19 cellular contexts compared by ENCODE assay signal in the genomic region with DNA sequence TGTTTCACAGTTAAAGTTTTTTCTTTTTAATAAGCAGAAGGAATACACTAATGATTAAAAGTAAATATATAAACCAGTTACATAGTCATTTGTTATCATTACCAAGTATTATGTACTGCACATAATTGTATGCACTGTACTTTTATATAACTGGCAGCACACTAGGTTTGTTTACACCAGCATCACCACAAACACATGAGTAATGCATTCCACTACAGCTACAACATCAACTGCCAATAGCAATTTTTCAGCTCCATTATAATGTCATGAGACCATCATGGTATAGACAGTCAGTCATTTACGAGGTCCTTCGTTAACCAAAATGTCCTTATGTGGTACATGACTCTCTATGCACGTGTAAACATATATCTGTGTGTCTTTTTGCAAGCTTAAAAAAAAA. TPM values are rescaled to one million over a fixed set of nuclear protein-coding genes. Genes with fewer than 3 reads are reported as not detected.
DNase-seq lines count a peak whose midpoint lies in the region; ATAC-seq and TF ChIP-seq lines count a peak whose summit lies in the region.
"Had no signal": no experiment of that assay in that cellular context is flagged by ENCODE, and none has a peak within 500 bp of the region (broad histone marks: within the 10 kb centered on the region; RNA-seq: fewer than 3 reads in every experiment).

No MANE protein-coding gene starts in this region.

- H3K36me3 ChIP-seq in mammary epithelial cell (ENCODE audit: insufficient read depth, low read length) (peaks cover 44% of the 10 kb centered on the region), smooth muscle cell (ENCODE audit: low read depth) (peaks cover 10% of the 10 kb centered on the region)

- CTCF ChIA-PET in mammary epithelial cell (lab: Charles Lee; ENCODE audit: low non-redundant PET) = no interaction called here
- CTCF ChIA-PET in MCF 10A (lab: Yijun Ruan, JAX) = interaction anchor here (0.5 to 0.7 kb wide), 4 partner anchors 27 to 1085 kb away, joined by 3 to 5 read pairs (median 4); no protein-coding TSS in a partner anchor

- no peak overlapping the region for H3K4me3 ChIP-seq in mammary epithelial cell (replicated peaks in 1 of 3; ENCODE audit: insufficient read depth in 1 of 3, low read depth in 2 of 3, low read length in 3 of 3)
- no peak overlapping the region for H3K4me3 ChIP-seq in smooth muscle cell
- H3K4me3 ChIP-seq: BLaER1, K562, vagina had no signal

- peaks cover 6% of the 10 kb centered on the region for H3F3A ChIP-seq in smooth muscle cell (ENCODE audit: low read depth)

- H4K20me1 ChIP-seq in mammary epithelial cell (ENCODE audit: insufficient read depth, low read length) (no peaks in the 10 kb centered on the region), smooth muscle cell (ENCODE audit: low read depth) (no peaks in the 10 kb centered on the region)
- H4K20me1 ChIP-seq: BLaER1 had no signal

- H3K4me2 ChIP-seq in mammary epithelial cell (ENCODE audit: insufficient read depth, low read depth, low read length) = no peak overlapping the region
- no peak overlapping the region for H3K4me2 ChIP-seq in smooth muscle cell
- H3K4me2 ChIP-seq: BLaER1 had no signal

- no peaks in the 10 kb centered on the region for H3K9me3 ChIP-seq in mammary epithelial cell (replicated peaks; ENCODE audit: insufficient read depth, low read length)
- H3K9me3 ChIP-seq in smooth muscle cell (replicated peaks; ENCODE audit: low read depth) = no peaks in the 10 kb centered on the region
- H3K9me3 ChIP-seq: BLaER1, vagina had no signal

- intact Hi-C loops in mammary epithelial cell (cut with micrococcal nuclease) = no loop called here
- intact Hi-C loops in MCF 10A (cut with micrococcal nuclease) = no loop called here

- H3K27ac Mint-ChIP-seq in MCF 10A (ENCODE audit: low read depth, unreplicated experiment) = no peak overlapping the region
- H3K27ac Mint-ChIP-seq: activated T-cell treated with anti-CD3 and anti-CD28 coated beads, Interleukin-2, amount 50 U/mL, for 72 hours; T-helper 17 cell had no signal

- no TSS peak for BruUV-seq in mammary epithelial cell (replicated peaks; lab: Mats Ljungman, UMichigan)
- BruUV-seq in MCF 10A (replicated peaks; lab: Mats Ljungman, UMichigan) = no TSS peak

- no peaks in the 10 kb centered on the region for H3K79me2 ChIP-seq in mammary epithelial cell (ENCODE audit: insufficient read depth, low read length)
- no peaks in the 10 kb centered on the region for H3K79me2 ChIP-seq in smooth muscle cell (ENCODE audit: low read depth)

- POLR2A ChIA-PET in MCF 10A (lab: Yijun Ruan, JAX) = interaction anchor here (1.1 kb wide), 1 partner anchor 35 kb away, joined by 3 read pairs; a partner anchor contains a TSS

- H3K27me3 ChIP-seq in mammary epithelial cell (ENCODE audit: insufficient read depth, low read length) = no peaks in the 10 kb centered on the region
- no peaks in the 10 kb centered on the region for H3K27me3 ChIP-seq in smooth muscle cell (ENCODE audit: low read depth)
- H3K27me3 ChIP-seq: BLaER1, vagina had no signal

- H3K27ac ChIP-seq in mammary epithelial cell (ENCODE audit: insufficient read depth, low read depth, low read length) = no peak overlapping the region
- peak overlapping the region; percentile 91 for H3K27ac ChIP-seq in smooth muscle cell (ENCODE audit: low read depth)
- H3K27ac ChIP-seq: BLaER1, vagina had no signal

- peaks cover 96% of the 10 kb centered on the region for H3K36me3 Mint-ChIP-seq in MCF 10A (ENCODE audit: insufficient read depth, unreplicated experiment)

- dilution Hi-C loops in mammary epithelial cell (cut with HindIII; ENCODE audit: low sequenced_read_pairs) = no loop called here

- no peaks in the 10 kb centered on the region for H3K4me1 ChIP-seq in mammary epithelial cell (ENCODE audit: insufficient read depth, low read length)
- no peaks in the 10 kb centered on the region for H3K4me1 ChIP-seq in smooth muscle cell (ENCODE audit: low read depth)
- H3K4me1 ChIP-seq: vagina had no signal

- WGBS in mammary epithelial cell (ENCODE audit: low coverage, missing lambda C conversion rate) = 85% methylated on average over 3 of the region's 3 CpGs
- WGBS in smooth muscle cell (ENCODE audit: low lambda C conversion rate) = 38% methylated on average over 3 of the region's 3 CpGs

- H3K4me1 Mint-ChIP-seq in MCF 10A (ENCODE audit: insufficient read depth, unreplicated experiment) = no peaks in the 10 kb centered on the region

- no peak overlapping the region for H3K4me3 Mint-ChIP-seq in MCF 10A (ENCODE audit: unreplicated experiment)
- H3K4me3 Mint-ChIP-seq: activated T-cell treated with anti-CD3 and anti-CD28 coated beads, Interleukin-2, amount 50 U/mL, for 72 hours; T-helper 17 cell had no signal

- no peak overlapping the region for H2AFZ ChIP-seq in mammary epithelial cell (ENCODE audit: low read depth, low read length)
- H2AFZ ChIP-seq in smooth muscle cell (ENCODE audit: low read depth) = no peak overlapping the region

- H3K27me3 Mint-ChIP-seq in MCF 10A (ENCODE audit: insufficient read depth, unreplicated experiment) = no peaks in the 10 kb centered on the region
- H3K27me3 Mint-ChIP-seq: T-helper 17 cell had no signal

- peak; percentile 2 for DNase-seq in mammary epithelial cell
- no peak for DNase-seq in MCF 10A (ENCODE audit: unreplicated experiment)
- peak; percentile 23 for DNase-seq in SW480 (ENCODE audit: low spot score)
- peak; percentile 6 for DNase-seq in fibroblast of gingiva (ENCODE audit: low read depth)
- no peak for DNase-seq in smooth muscle cell (lab: John Stamatoyannopoulos, UW; ENCODE audit: unreplicated experiment)
- no peak for DNase-seq in COLO668 (lab: John Stamatoyannopoulos, UW; ENCODE audit: unreplicated experiment)
- no peak for DNase-seq in NCI-H128 (lab: John Stamatoyannopoulos, UW; ENCODE audit: unreplicated experiment)
- DNase-seq: activated naive CD4-positive, alpha-beta T cell treated with anti-CD3 and anti-CD28 coated beads, Interleukin-2, amount 50 U/mL, for 16 hours; activated T-cell treated with anti-CD3 and anti-CD28 coated beads, Interleukin-2, amount 50 U/mL, for 72 hours; NCI-H1092; NCI-H2081; NCI-H510A treated with DMSO at 0.1 percent for 48 hours; SIG-M5; T-helper 17 cell had no signal

- H3K9me3 Mint-ChIP-seq in MCF 10A (ENCODE audit: unreplicated experiment) = no peaks in the 10 kb centered on the region
- H3K9me3 Mint-ChIP-seq: activated T-cell treated with anti-CD3 and anti-CD28 coated beads, Interleukin-2, amount 50 U/mL, for 72 hours had no signal

- TF ChIP-seq CTCF in mammary epithelial cell (conservative IDR thresholded peaks at IDR 0.05 in 1 of 2, IDR thresholded peaks at IDR 0.05 in 1 of 2; ENCODE audit: extremely low read depth in 1 of 2, insufficient read depth in 1 of 2, low read depth in 1 of 2, low read length in 2 of 2) (no peak), MCF 10A (IDR thresholded peaks at IDR 0.05; ENCODE audit: unreplicated experiment) (no peak), smooth muscle cell (IDR thresholded peaks at IDR 0.05; ENCODE audit: borderline replicate concordance, insufficient read depth, poor library complexity, severe bottlenecking) (no peak)

- no peak overlapping the region for H3K9ac ChIP-seq in mammary epithelial cell (ENCODE audit: insufficient read depth, low read length)
- H3K9ac ChIP-seq in smooth muscle cell (ENCODE audit: low read depth) = peak overlapping the region; percentile 79
- H3K9ac ChIP-seq: BLaER1 had no signal

- in situ Hi-C loops in mammary epithelial cell (cut with MboI; ENCODE audit: low sequenced_read_pairs in 2 of 2) = no loop called here

- ATAC-seq in GM18519 (IDR thresholded peaks at IDR 0.05; ENCODE audit: low FRiP score, unreplicated experiment) = no peak
- ATAC-seq: activated CD4-positive, CD25-positive, alpha-beta regulatory T cell treated with anti-CD3 and anti-CD28 coated beads, Interleukin-2, amount 50 U/mL, for 24 hours; activated T-cell treated with anti-CD3 and anti-CD28 coated beads, Interleukin-2, amount 50 U/mL, for 72 hours; T-helper 17 cell had no signal

RNA-seq across cellular contexts. Expression of a gene that starts 35.2 kb away (rescaled TPM):
- total RNA-seq in mammary epithelial cell (1 to 10 TPM; 4.8 to 9.5 TPM), MCF 10A (2022) (7.4 and 9.3 TPM in 2 replicates), smooth muscle cell (9.1 and 10.3 TPM in 2 replicates)
- polyA plus RNA-seq in mammary epithelial cell (3.0 TPM), smooth muscle cell (3.1 and 4.0 TPM in 2 replicates)
- polyA minus RNA-seq in mammary epithelial cell = 5.3 TPM

Comparison
In these comparisons a context has a peak if more than half of its experiments do, and no peak if none do; other contexts are left out.
1. DNase-seq: peak in mammary epithelial cell (single experiment), SW480 (single experiment) and fibroblast of gingiva (single experiment); none in MCF 10A (single experiment), smooth muscle cell (single experiment), COLO668 (single experiment) and NCI-H128 (single experiment).